8 cellular contexts compared by ENCODE assay signal in the genomic region with DNA sequence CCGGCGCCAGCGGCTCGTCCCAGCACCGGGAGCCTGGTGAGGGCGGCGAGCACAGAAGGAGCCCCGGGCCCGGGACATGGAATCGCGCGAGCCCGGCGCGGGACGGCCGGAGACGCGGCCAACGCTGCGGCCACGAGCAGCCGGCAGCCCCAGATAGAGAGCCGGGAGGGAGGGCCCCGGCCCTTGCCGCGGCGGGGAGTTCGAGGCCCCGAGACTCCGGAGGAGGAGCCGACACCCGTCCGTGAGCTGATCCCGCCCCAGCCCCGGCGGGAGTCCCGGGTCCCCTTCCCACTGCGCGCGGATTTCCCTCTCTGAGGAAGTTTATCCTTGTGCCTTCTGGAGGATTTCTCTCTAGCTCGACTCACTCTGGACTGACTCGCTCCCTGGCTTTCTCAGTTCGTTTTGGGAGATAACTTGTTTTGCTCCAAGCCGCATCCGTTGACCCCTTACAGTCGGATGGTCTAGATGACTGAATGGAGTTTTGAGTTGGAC. TPM values are rescaled to one million over a fixed set of nuclear protein-coding genes. Genes with fewer than 3 reads are reported as not detected.
DNase-seq lines count a peak whose midpoint lies in the region; ATAC-seq, FAIRE-seq and TF ChIP-seq lines count a peak whose summit lies in the region.

No MANE protein-coding gene starts in this region.

- peak overlapping the region; percentile 92 for H3K4me3 Mint-ChIP-seq in T-helper 2 cell treated with Interferon-gamma antibody and Interleukin-4, amounts not matched to agents 5 μg/mL and 100 μg/mL, for 36 hours

- no peak for FAIRE-seq in A549 (lab: Jason Lieb, UNC)

- CTCF ChIA-PET in A549 (lab: Yijun Ruan, JAX): interaction anchor here (0.6 to 2.4 kb wide), 6 partner anchors 13 to 145 kb away, joined by 3 to 8 read pairs (median 3); no protein-coding TSS in a partner anchor

- no peak for TF ChIP-seq CTCF in A549 (IDR thresholded peaks at IDR 0.05)

- H3K9ac ChIP-seq in mesenchymal stem cell (ENCODE audit: low read length): peak overlapping the region; percentile 95

- peak overlapping the region; percentile 64 for H3K4me3 ChIP-seq in A549
- H3K4me3 ChIP-seq in mesenchymal stem cell (ENCODE audit: insufficient read depth in 1 of 2, low read depth in 1 of 2, low read length in 2 of 2): peak overlapping the region; percentile 94 to 97

- peaks cover 28% of the 10 kb centered on the region for H3K4me1 Mint-ChIP-seq in T-helper 2 cell treated with Interferon-gamma antibody and Interleukin-4, amounts not matched to agents 5 μg/mL and 100 μg/mL, for 36 hours (ENCODE audit: low read depth)

- H3K36me3 Mint-ChIP-seq in T-helper 2 cell treated with Interferon-gamma antibody and Interleukin-4, amounts not matched to agents 5 μg/mL and 100 μg/mL, for 36 hours (ENCODE audit: low read depth): peaks cover 4% of the 10 kb centered on the region

- peak overlapping the region; percentile 99 for H2BK5ac ChIP-seq in mesenchymal stem cell (ENCODE audit: low read depth, low read length, poor library complexity, severe bottlenecking)

- no peaks in the 10 kb centered on the region for H3K36me3 ChIP-seq in mesenchymal stem cell (ENCODE audit: control insufficient read depth in 1 of 2, insufficient read depth in 2 of 2, low read depth in 1 of 2, low read length in 2 of 2)

- no peak overlapping the region for H2AK5ac ChIP-seq in mesenchymal stem cell (ENCODE audit: low read length, severe bottlenecking)

- TF ChIP-seq RAD21 in A549 (conservative IDR thresholded peaks at IDR 0.05 in 1 of 2, IDR thresholded peaks at IDR 0.05 in 1 of 2): no peak

- H3K4ac ChIP-seq in mesenchymal stem cell (ENCODE audit: low read depth in 1 of 2, low read length in 2 of 2): peak overlapping the region; percentile 77

- H2BK12ac ChIP-seq in mesenchymal stem cell (ENCODE audit: low read length in 2 of 2): peak overlapping the region in 1 of 2 experiments; percentile 29

- H2AFZ ChIP-seq in mesenchymal stem cell (ENCODE audit: low read depth, low read length): peak overlapping the region; percentile 36

- no peak overlapping the region for H4K8ac ChIP-seq in mesenchymal stem cell (ENCODE audit: low read length)

- POLR2A ChIA-PET in A549 (lab: Yijun Ruan, JAX): interaction anchor here (0.6 to 3.3 kb wide), 8 partner anchors 9 to 159 kb away, joined by 3 to 16 read pairs (median 3); no protein-coding TSS in a partner anchor

- DNase-seq in A549 (ENCODE audit: low read depth in 1 of 2, low spot score in 1 of 2) (peak; percentile 31 to 39), dermis blood vessel endothelial cell (peak; percentile 57), mesenchymal stem cell (peak; percentile 56), substantia nigra (lab: John Stamatoyannopoulos, UW) (peak in 19 of 49 donors; percentile 45 to 82 (median 61)), NCI-H187 treated with DMSO at 0.1 percent for 48 hours (lab: John Stamatoyannopoulos, UW) (no peak)
- no peak for DNase-seq in T-helper 2 cell treated with Interferon-gamma antibody and Interleukin-4, amounts not matched to agents 5 μg/mL and 100 μg/mL, for 36 hours (ENCODE audit: low spot score)

- no peak overlapping the region for H3K27ac Mint-ChIP-seq in T-helper 2 cell treated with Interferon-gamma antibody and Interleukin-4, amounts not matched to agents 5 μg/mL and 100 μg/mL, for 36 hours

- no peaks in the 10 kb centered on the region for H3K9me3 ChIP-seq in A549
- no peaks in the 10 kb centered on the region for H3K9me3 ChIP-seq in mesenchymal stem cell (ENCODE audit: control insufficient read depth, low read length)

- no peaks in the 10 kb centered on the region for H3K27me3 ChIP-seq in mesenchymal stem cell (ENCODE audit: control insufficient read depth in 1 of 2, insufficient read depth in 1 of 2, low read length in 2 of 2)

- H3K14ac ChIP-seq in mesenchymal stem cell (ENCODE audit: low read length in 2 of 2): peak overlapping the region; percentile 58 to 68

- peaks cover 44% of the 10 kb centered on the region for H3K4me1 ChIP-seq in A549
- H3K4me1 ChIP-seq in mesenchymal stem cell (ENCODE audit: control insufficient read depth, insufficient read depth, low read depth, low read length): peaks cover 5% of the 10 kb centered on the region

- peaks cover 66% of the 10 kb centered on the region for H3K27me3 Mint-ChIP-seq in T-helper 2 cell treated with Interferon-gamma antibody and Interleukin-4, amounts not matched to agents 5 μg/mL and 100 μg/mL, for 36 hours (ENCODE audit: low read depth)

- TF ChIP-seq EP300 in A549 (IDR thresholded peaks at IDR 0.05): no peak

- peak overlapping the region; percentile 84 to 100 for H3K27ac ChIP-seq in A549
- H3K27ac ChIP-seq in mesenchymal stem cell (ENCODE audit: low read length, poor library complexity, severe bottlenecking): peak overlapping the region; percentile 88
- H3K27ac ChIP-seq in substantia nigra (ENCODE audit: low read depth, low read length, poor library complexity, severe bottlenecking): peak overlapping the region; percentile 85

- peak overlapping the region; percentile 96 for H2BK15ac ChIP-seq in mesenchymal stem cell (ENCODE audit: low read depth, poor library complexity, severe bottlenecking)

- H2BK120ac ChIP-seq in mesenchymal stem cell (ENCODE audit: low read depth, low read length): peak overlapping the region; percentile 96

- H3K18ac ChIP-seq in mesenchymal stem cell (ENCODE audit: low read depth in 1 of 2, low read length in 2 of 2): peak overlapping the region; percentile 88 to 92

- peak overlapping the region in 1 of 2 experiments; percentile 46 for H3K23ac ChIP-seq in mesenchymal stem cell (ENCODE audit: low read length in 2 of 2)

- peak overlapping the region; percentile 85 for H3K4me2 ChIP-seq in A549
- peak overlapping the region; percentile 62 for H3K4me2 ChIP-seq in mesenchymal stem cell (ENCODE audit: low read length, poor library complexity, severe bottlenecking)

- H3K9me3 Mint-ChIP-seq in T-helper 2 cell treated with Interferon-gamma antibody and Interleukin-4, amounts not matched to agents 5 μg/mL and 100 μg/mL, for 36 hours: no peaks in the 10 kb centered on the region

- ATAC-seq in A549 (peak; percentile 64 to 70), GM18867 (IDR thresholded peaks at IDR 0.05; ENCODE audit: unreplicated experiment) (peak; percentile 24), HG03175 (IDR thresholded peaks at IDR 0.05; ENCODE audit: unreplicated experiment) (peak; percentile 37)

- 3% methylated on average over 9 of the region's 47 CpGs for WGBS in A549 (ENCODE audit: missing lambda C conversion rate)
- WGBS in mesenchymal stem cell: 0% methylated on average over 36 of the region's 47 CpGs

- no peak for TF ChIP-seq POLR2A in A549 (IDR thresholded peaks at IDR 0.05; ENCODE audit: low read length)

- H4K91ac ChIP-seq in mesenchymal stem cell (ENCODE audit: low read length): peak overlapping the region; percentile 84

- peaks cover 6% of the 10 kb centered on the region for H3K79me1 ChIP-seq in mesenchymal stem cell (replicated peaks; ENCODE audit: low read length, poor library complexity, severe bottlenecking)

TF ChIP-seq in A549, 52 proteins besides CTCF, POLR2A, EP300 and RAD21:
- TF ChIP-seq RCOR1 (IDR thresholded peaks at IDR 0.05; ENCODE audit: low read depth, low read length) (no peak), PHF8 (IDR thresholded peaks at IDR 0.05; ENCODE audit: borderline replicate concordance, low read depth) (no peak; the same call in 1 of the 2 replicates), MYC (IDR thresholded peaks at IDR 0.05; ENCODE audit: borderline replicate concordance, low read length) (no peak)

RNA-seq across cellular contexts. Expression of a gene that starts 0.5 kb away (rescaled TPM):
- polyA plus RNA-seq in A549 (2011; rRNA removed) (27.2 and 31.5 TPM in 2 replicates), A549 (2017; fragmentation: RNase III; extraction: RNeasy Plus Mini Kit Qiagen cat#74134 plus additional on column Dnase treatment) (16.4 to 18.0 TPM (median 16.7 TPM) in 3 replicates)
- polyA plus RNA-seq in A549 (2012; cell fraction: cytosol; rRNA removed): 4.0 and 4.9 TPM in 2 replicates
- 2.7 and 4.8 TPM in 2 replicates for polyA plus RNA-seq in A549 (2012; cell fraction: nucleus; rRNA removed)
- 48.9 and 49.8 TPM in 2 replicates for polyA minus RNA-seq in A549 (2011; rRNA and poly(A)+ RNA removed)
- 159 and 202 TPM in 2 replicates for total RNA-seq in dermis blood vessel endothelial cell
- polyA plus RNA-seq in mesenchymal stem cell (2013, experiment 1 of 2): 45.2 TPM
- 44.4 TPM for polyA plus RNA-seq in mesenchymal stem cell (2013, experiment 2 of 2)

RNA-seq across cellular contexts. Expression of a gene that starts 11.6 kb away (rescaled TPM):
- polyA plus RNA-seq in A549 (2011; rRNA removed): 12.9 TPM in 2 replicates
- polyA plus RNA-seq in A549 (2012; cell fraction: cytosol; rRNA removed): 5.0 and 5.3 TPM in 2 replicates
- 3.8 and 8.8 TPM in 2 replicates for polyA plus RNA-seq in A549 (2012; cell fraction: nucleus; rRNA removed)
- 5.8 to 6.1 TPM (median 6.0 TPM) in 3 replicates for polyA plus RNA-seq in A549 (2017; fragmentation: RNase III; extraction: RNeasy Plus Mini Kit Qiagen cat#74134 plus additional on column Dnase treatment)
- 9.5 and 10.1 TPM in 2 replicates for polyA minus RNA-seq in A549 (2011; rRNA and poly(A)+ RNA removed)
- total RNA-seq in dermis blood vessel endothelial cell: 6.3 and 8.5 TPM in 2 replicates
- polyA plus RNA-seq in mesenchymal stem cell (2013, experiment 1 of 2): 8.5 TPM
- 7.9 TPM for polyA plus RNA-seq in mesenchymal stem cell (2013, experiment 2 of 2)

Comparison
In these comparisons a context has a peak if more than half of its experiments do, and no peak if none do; other contexts are left out.
1. DNase-seq: peak in A549 (2 of 2), dermis blood vessel endothelial cell (single experiment) and mesenchymal stem cell (single experiment); none in T-helper 2 cell treated with Interferon-gamma antibody and Interleukin-4, amounts not matched to agents 5 μg/mL and 100 μg/mL, for 36 hours (single experiment) and NCI-H187 treated with DMSO at 0.1 percent for 48 hours (single experiment).
2. Peak in every context shown above with its lines, with median percentiles within 50 percentile points of each other: ATAC-seq and H3K27ac ChIP-seq.